Comparison of ENCODE assay signal across 28 cellular contexts in genomic region chr3:39186692-39187151, GRCh38. TPM values are rescaled to one million over a fixed set of nuclear protein-coding genes. Genes with fewer than 3 reads are reported as not detected.
"Had no signal": no experiment of that assay in that cellular context is flagged by ENCODE, and none has a peak within 500 bp of the region (broad histone marks: within the 10 kb centered on the region; RNA-seq: fewer than 3 reads in every experiment).

No MANE protein-coding gene starts in this region.

- ATAC-seq: activated CD4-positive, CD25-positive, alpha-beta regulatory T cell treated with anti-CD3 and anti-CD28 coated beads, Interleukin-2, amount 50 U/mL, for 24 hours; activated CD8-positive, alpha-beta T cell treated with anti-CD3 and anti-CD28 coated beads for 36 hours; activated T-cell treated with anti-CD3 and anti-CD28 coated beads, Interleukin-2, amount 50 U/mL, for 72 hours; K562 had no signal

- H3K27ac ChIP-seq: adrenal gland, breast epithelium, Peyer's patch, RWPE1, SJCRH30 had no signal

- H3K4me3 ChIP-seq: adrenal gland, breast epithelium, K562, Peyer's patch, SJCRH30 had no signal

- H3K4me1 ChIP-seq: adrenal gland, Peyer's patch had no signal

- H3K27me3 ChIP-seq: adrenal gland, breast epithelium, Peyer's patch, SJCRH30 had no signal

- H3K36me3 ChIP-seq: adrenal gland, breast epithelium, Peyer's patch, SJCRH30 had no signal

- H3K9me3 ChIP-seq: adrenal gland, breast epithelium, Peyer's patch, SJCRH30, SK-N-SH had no signal

- DNase-seq: activated CD4-positive, alpha-beta T cell treated with anti-CD3 and anti-CD28 coated beads for 4 hours; activated CD8-positive, alpha-beta memory T cell treated with anti-CD3 and anti-CD28 coated beads, Interleukin-2, amount 50 U/mL, for 4 hours; activated CD8-positive, alpha-beta T cell treated with anti-CD3 and anti-CD28 coated beads for 36 hours; activated naive CD4-positive, alpha-beta T cell treated with anti-CD3 and anti-CD28 coated beads, Interleukin-2, amount 50 U/mL, for 16 hours; activated naive CD8-positive, alpha-beta T cell treated with anti-CD3 and anti-CD28 coated beads, Interleukin-2, amount 10 ng/mL, durations not matched to agents 7 days and 5 days; activated T-cell treated with anti-CD3 and anti-CD28 coated beads, Interleukin-2, amount 50 U/mL, for 72 hours; adrenal gland; aorta; Karpas-422; MM.1S; NCI-H1105; NCI-H1436; NCI-H1694 treated with DMSO at 0.1 percent for 48 hours; NCI-H2029 treated with DMSO at 0.1 percent for 48 hours; NCI-H345; NCI-H510A; NCI-H526 treated with DMSO at 0.1 percent for 48 hours; NK-92 treated with Interleukin-12 subunit alpha and Interleukin-12 subunit beta, amount 100 ng/mL, for 24 hours; OCI-M1; Right ventricle myocardium superior; SK-N-SH; SW 1271 had no signal

RNA-seq across cellular contexts. Expression of gene XIRP1, which starts 5.7 kb away (rescaled TPM):
- total RNA-seq: activated naive CD8-positive, alpha-beta T cell treated with anti-CD3 and anti-CD28 coated beads, Interleukin-2, amount 10 ng/mL, durations not matched to agents 7 days and 5 days had no signal
